Comparison of ENCODE assay signal across 9 cellular contexts in genomic region chr15:74543583-74543982, GRCh38. TPM values are rescaled to one million over a fixed set of nuclear protein-coding genes. Genes with fewer than 3 reads are reported as not detected.
DNase-seq lines count a peak whose midpoint lies in the region; ATAC-seq and TF ChIP-seq lines count a peak whose summit lies in the region.
"Had no signal": no experiment of that assay in that cellular context is flagged by ENCODE, and none has a peak within 500 bp of the region (broad histone marks: within the 10 kb centered on the region; RNA-seq: fewer than 3 reads in every experiment).

No MANE protein-coding gene starts in this region.

- H3K4me3 Mint-ChIP-seq in type B pancreatic cell = peak overlapping the region; percentile 95

- WGBS in smooth muscle cell (ENCODE audit: low lambda C conversion rate) = 43% methylated on average over 3 of the region's 3 CpGs

- H3K4me3 ChIP-seq in cardiac muscle cell = peak overlapping the region; percentile 9
- H3K4me3 ChIP-seq in fibroblast of the aortic adventitia (ENCODE audit: low read depth, low read length) = no peak overlapping the region
- no peak overlapping the region for H3K4me3 ChIP-seq in smooth muscle cell
- H3K4me3 ChIP-seq: body of pancreas had no signal

- H2AFZ ChIP-seq in smooth muscle cell (ENCODE audit: low read depth) = no peak overlapping the region

- no peak for DNase-seq in cardiac muscle cell (ENCODE audit: low read depth in 1 of 2, low spot score in 1 of 2)
- DNase-seq in Right ventricle myocardium inferior (ENCODE audit: missing footprints) = no peak
- peak; percentile 15 to 33 for DNase-seq in activated CD4-positive, alpha-beta T cell treated with anti-CD3 and anti-CD28 coated beads, Interleukin-2, amount 50 U/mL, for 4 hours
- DNase-seq in fibroblast of the aortic adventitia (ENCODE audit: low read depth) = no peak
- no peak for DNase-seq in type B pancreatic cell (ENCODE audit: extremely low spot score, unreplicated experiment)
- no peak for DNase-seq in smooth muscle cell (lab: John Stamatoyannopoulos, UW; ENCODE audit: unreplicated experiment)
- no peak for DNase-seq in NCI-H446 treated with DMSO at 0.1 percent for 48 hours (lab: John Stamatoyannopoulos, UW)
- DNase-seq: body of pancreas had no signal

- H3K36me3 ChIP-seq in cardiac muscle cell = peaks cover 8% of the 10 kb centered on the region
- no peaks in the 10 kb centered on the region for H3K36me3 ChIP-seq in smooth muscle cell (ENCODE audit: low read depth)

- H3F3A ChIP-seq in smooth muscle cell (ENCODE audit: low read depth) = peaks cover 37% of the 10 kb centered on the region

- intact Hi-C loops in Right ventricle myocardium inferior (cut with DNase I) = no loop called here

- ATAC-seq in Right ventricle myocardium inferior (no peak), GM19035 (IDR thresholded peaks at IDR 0.05; ENCODE audit: unreplicated experiment) (no peak)
- ATAC-seq: body of pancreas had no signal

- no peaks in the 10 kb centered on the region for H3K27me3 ChIP-seq in cardiac muscle cell
- H3K27me3 ChIP-seq in smooth muscle cell (ENCODE audit: low read depth) = no peaks in the 10 kb centered on the region
- H3K27me3 ChIP-seq: body of pancreas had no signal

- H3K9ac ChIP-seq in smooth muscle cell (ENCODE audit: low read depth) = no peak overlapping the region

- H3K9me3 ChIP-seq in cardiac muscle cell (ENCODE audit: low read depth) (no peaks in the 10 kb centered on the region), smooth muscle cell (replicated peaks; ENCODE audit: low read depth) (no peaks in the 10 kb centered on the region)
- H3K9me3 ChIP-seq: body of pancreas had no signal

- H3K27ac ChIP-seq in cardiac muscle cell (no peak overlapping the region), smooth muscle cell (ENCODE audit: low read depth) (no peak overlapping the region)
- H3K27ac ChIP-seq: body of pancreas had no signal

- TF ChIP-seq CTCF in cardiac muscle cell (IDR thresholded peaks at IDR 0.05; ENCODE audit: low read depth, low read length) = peak; percentile 3
- peak; percentile 21 for TF ChIP-seq CTCF in fibroblast of the aortic adventitia (IDR thresholded peaks at IDR 0.05; ENCODE audit: insufficient read depth, low read length)
- TF ChIP-seq CTCF in type B pancreatic cell (conservative IDR thresholded peaks at IDR 0.05) = peak; percentile 54
- no peak for TF ChIP-seq CTCF in smooth muscle cell (IDR thresholded peaks at IDR 0.05; ENCODE audit: borderline replicate concordance, insufficient read depth, poor library complexity, severe bottlenecking)

- peaks cover 14% of the 10 kb centered on the region for H3K27me3 Mint-ChIP-seq in type B pancreatic cell

- H4K20me1 ChIP-seq in smooth muscle cell (ENCODE audit: low read depth) = peaks cover 66% of the 10 kb centered on the region

- peak overlapping the region; percentile 96 for H3K27ac Mint-ChIP-seq in type B pancreatic cell

- H3K4me2 ChIP-seq in smooth muscle cell = no peak overlapping the region

- H3K9me3 Mint-ChIP-seq in type B pancreatic cell = no peaks in the 10 kb centered on the region

- H3K36me3 Mint-ChIP-seq in type B pancreatic cell = peaks cover 12% of the 10 kb centered on the region

- peaks cover 55% of the 10 kb centered on the region for H3K4me1 Mint-ChIP-seq in type B pancreatic cell (ENCODE audit: unreplicated experiment)

- peaks cover 19% of the 10 kb centered on the region for H3K79me2 ChIP-seq in smooth muscle cell (ENCODE audit: low read depth)

- H3K4me1 ChIP-seq in cardiac muscle cell (ENCODE audit: low read depth) = peaks cover 37% of the 10 kb centered on the region
- H3K4me1 ChIP-seq in smooth muscle cell (ENCODE audit: low read depth) = peaks cover 25% of the 10 kb centered on the region

RNA-seq across cellular contexts. Expression of gene ARID3B, which starts 2.6 kb away (rescaled TPM):
- total RNA-seq in cardiac muscle cell = 60.7 and 69.8 TPM in 2 replicates
- polyA plus RNA-seq in cardiac muscle cell = 70.5 and 72.6 TPM in 2 replicates
- total RNA-seq in Right ventricle myocardium inferior = 1.4 TPM
- 0.33 and 2.5 TPM in 2 replicates for total RNA-seq in fibroblast of the aortic adventitia (ENCODE audit: low replicate concordance)
- total RNA-seq in type B pancreatic cell (ENCODE audit: low replicate concordance) = 25.8 and 28.8 TPM in 2 replicates
- 7.2 and 7.3 TPM in 2 replicates for total RNA-seq in smooth muscle cell
- polyA plus RNA-seq in smooth muscle cell = 7.7 and 17.9 TPM in 2 replicates

Comparison
In these comparisons a context has a peak if more than half of its experiments do, and no peak if none do; other contexts are left out.
1. DNase-seq: peak in activated CD4-positive, alpha-beta T cell treated with anti-CD3 and anti-CD28 coated beads, Interleukin-2, amount 50 U/mL, for 4 hours (2 of 2); none in cardiac muscle cell (0 of 2), Right ventricle myocardium inferior (single experiment), fibroblast of the aortic adventitia (single experiment), type B pancreatic cell (single experiment), smooth muscle cell (single experiment) and NCI-H446 treated with DMSO at 0.1 percent for 48 hours (single experiment).